10 cellular contexts compared by ENCODE assay signal in the genomic region with DNA sequence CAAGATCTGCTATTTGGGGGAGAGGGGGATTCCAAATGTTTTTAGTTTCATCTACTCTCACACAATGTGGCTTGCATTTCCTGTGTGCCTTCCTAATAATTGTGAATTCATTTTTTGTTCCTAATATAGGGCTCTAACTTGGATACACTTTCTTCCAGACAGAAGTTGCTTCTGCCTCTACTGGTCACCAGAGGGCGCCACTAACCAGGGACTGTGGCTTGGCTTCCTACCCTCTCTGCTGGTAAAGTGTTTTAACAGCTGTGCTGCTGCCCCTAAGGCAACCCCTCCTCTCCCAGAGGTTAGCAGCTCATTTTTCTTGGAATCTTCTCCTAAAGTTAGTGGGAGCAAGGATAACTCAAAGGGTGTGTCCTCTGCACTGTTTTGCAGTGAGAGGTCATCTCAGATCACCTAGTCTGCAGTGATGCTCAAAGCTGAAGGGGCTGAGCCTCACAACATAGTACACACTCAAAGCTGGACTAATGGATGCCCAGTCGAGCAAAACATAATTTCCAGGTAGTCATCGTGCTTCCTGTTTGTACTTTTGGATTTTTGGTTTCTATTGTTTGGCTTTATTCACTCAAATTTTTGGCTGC. TPM values are rescaled to one million over a fixed set of nuclear protein-coding genes. Genes with fewer than 3 reads are reported as not detected.
DNase-seq lines count a peak whose midpoint lies in the region; ATAC-seq and TF ChIP-seq lines count a peak whose summit lies in the region.
"Had no signal": no experiment of that assay in that cellular context is flagged by ENCODE, and none has a peak within 500 bp of the region (broad histone marks: within the 10 kb centered on the region; RNA-seq: fewer than 3 reads in every experiment).

No MANE protein-coding gene starts in this region.

- H3K36me3 ChIP-seq in Caco-2 (ENCODE audit: control insufficient read depth, insufficient read depth, low read length) (no peaks in the 10 kb centered on the region), vagina (no peaks in the 10 kb centered on the region)

- intact Hi-C loops in Caco-2 (cut with micrococcal nuclease; ENCODE audit: unreplicated experiment) (loop anchor here (1.0 kb wide), 1 partner anchor 187 kb away; no protein-coding TSS in a partner anchor), vagina (cut with DNase I) (no loop called here)

- CTCF ChIA-PET in Caco-2 (lab: Charles Lee) = interaction anchor here (0.7 to 1.0 kb wide), 2 partner anchors 37 to 188 kb away, joined by 3 to 5 read pairs; no protein-coding TSS in a partner anchor

- no peak overlapping the region for H3K4me3 Mint-ChIP-seq in Caco-2 (ENCODE audit: unreplicated experiment)
- H3K4me3 Mint-ChIP-seq in stimulated activated naive B cell treated with anti-CD40 and anti-IgM and Interleukin-4, amounts not matched to agents 10 μg/mL and 1 μg/mL and 100 μg/mL, for 72 hours = no peak overlapping the region
- H3K4me3 Mint-ChIP-seq: IgD-negative memory B cell had no signal

- no TSS peak for BruUV-seq in Caco-2 (replicated peaks; lab: Mats Ljungman, UMichigan)

- no peak overlapping the region for H3K4me3 ChIP-seq in Caco-2 (ENCODE audit: low read depth, low read length)
- no peak overlapping the region for H3K4me3 ChIP-seq in HFF-Myc (replicated peaks; ENCODE audit: low read depth, low read length)
- H3K4me3 ChIP-seq in vagina = no peak overlapping the region

- H3K27me3 Mint-ChIP-seq in Caco-2 (ENCODE audit: insufficient read depth, unreplicated experiment) = peaks cover 5% of the 10 kb centered on the region
- H3K27me3 Mint-ChIP-seq in stimulated activated naive B cell treated with anti-CD40 and anti-IgM and Interleukin-4, amounts not matched to agents 10 μg/mL and 1 μg/mL and 100 μg/mL, for 72 hours = peaks cover 8 to 34% of the 10 kb centered on the region in 2 donors

- no peaks in the 10 kb centered on the region for H3K36me3 Mint-ChIP-seq in Caco-2 (ENCODE audit: insufficient read depth, unreplicated experiment)
- H3K36me3 Mint-ChIP-seq in stimulated activated naive B cell treated with anti-CD40 and anti-IgM and Interleukin-4, amounts not matched to agents 10 μg/mL and 1 μg/mL and 100 μg/mL, for 72 hours = peaks cover 0 to 6% of the 10 kb centered on the region in 2 donors

- H3K4me1 ChIP-seq in Caco-2 (no peaks in the 10 kb centered on the region), vagina (no peaks in the 10 kb centered on the region)

- no peak overlapping the region for H3K27ac Mint-ChIP-seq in Caco-2 (ENCODE audit: unreplicated experiment)
- no peak overlapping the region for H3K27ac Mint-ChIP-seq in stimulated activated naive B cell treated with anti-CD40 and anti-IgM and Interleukin-4, amounts not matched to agents 10 μg/mL and 1 μg/mL and 100 μg/mL, for 72 hours
- H3K27ac Mint-ChIP-seq: IgD-negative memory B cell had no signal

- POLR2A ChIA-PET in Caco-2 (lab: Charles Lee) = no interaction called here

- TF ChIP-seq CTCF in Caco-2 (IDR thresholded peaks at IDR 0.05; ENCODE audit: insufficient read depth in 1 of 2, low read depth in 1 of 2, low read length in 1 of 2, severe bottlenecking in 1 of 2, unreplicated experiment in 1 of 2) (peak; percentile 60 to 63), HFF-Myc (IDR thresholded peaks at IDR 0.05; ENCODE audit: low read depth, low read length, missing control alignments) (peak; percentile 79), vagina (IDR thresholded peaks at IDR 0.05) (no peak)

- H3K9me3 Mint-ChIP-seq in Caco-2 (ENCODE audit: unreplicated experiment) = peaks cover 46% of the 10 kb centered on the region
- peaks cover 9 to 15% of the 10 kb centered on the region in 2 donors for H3K9me3 Mint-ChIP-seq in stimulated activated naive B cell treated with anti-CD40 and anti-IgM and Interleukin-4, amounts not matched to agents 10 μg/mL and 1 μg/mL and 100 μg/mL, for 72 hours

- H3K27ac ChIP-seq in vagina = no peak overlapping the region

- H3K4me1 Mint-ChIP-seq in Caco-2 (ENCODE audit: low read depth, unreplicated experiment) = no peaks in the 10 kb centered on the region
- no peaks in the 10 kb centered on the region for H3K4me1 Mint-ChIP-seq in stimulated activated naive B cell treated with anti-CD40 and anti-IgM and Interleukin-4, amounts not matched to agents 10 μg/mL and 1 μg/mL and 100 μg/mL, for 72 hours
- H3K4me1 Mint-ChIP-seq: IgD-negative memory B cell had no signal

- DNase-seq in Caco-2 (peak in 1 of 2 experiments; percentile 32), HFF-Myc (ENCODE audit: extremely low read depth, low read depth) (no peak), UCSD-AML1 (lab: John Stamatoyannopoulos, UW; ENCODE audit: unreplicated experiment) (peak; percentile 35), islet precursor cell (peak; percentile 67), NCI-H2107 (lab: John Stamatoyannopoulos, UW) (no peak), HPDE6-E6E7 (ENCODE audit: extremely low spot score) (no peak), vagina (ENCODE audit: extremely low spot score in 2 of 2) (no peak)
- no peak for DNase-seq in stimulated activated naive B cell treated with anti-CD40 and anti-IgM and Interleukin-4, amounts not matched to agents 10 μg/mL and 1 μg/mL and 100 μg/mL, for 72 hours
- DNase-seq: hypothalamus had no signal

- no peaks in the 10 kb centered on the region for H3K27me3 ChIP-seq in Caco-2 (replicated peaks; ENCODE audit: control insufficient read depth, insufficient read depth, low read length)
- H3K27me3 ChIP-seq in vagina = no peaks in the 10 kb centered on the region

- H3K9me3 ChIP-seq in Caco-2 = peaks cover 22% of the 10 kb centered on the region; the same call in 1 of the 2 replicates
- peaks cover 6% of the 10 kb centered on the region for H3K9me3 ChIP-seq in vagina

- TF ChIP-seq POLR2A in vagina (IDR thresholded peaks at IDR 0.05) = no peak

- ATAC-seq in stimulated activated naive B cell treated with anti-CD40 and anti-IgM and Interleukin-4, amounts not matched to agents 10 μg/mL and 1 μg/mL and 100 μg/mL, for 72 hours (replicated peaks) = no peak

RNA-seq across cellular contexts. Expression of gene PRSS54, which starts 5.0 kb away (rescaled TPM):
- total RNA-seq in Caco-2 (2022) (not detected in 2 replicates), vagina (not detected)

Comparison
In these comparisons a context has a peak if more than half of its experiments do, and no peak if none do; other contexts are left out.
1. DNase-seq: peak in UCSD-AML1 (single experiment) and islet precursor cell (single experiment); none in HFF-Myc (single experiment), stimulated activated naive B cell treated with anti-CD40 and anti-IgM and Interleukin-4, amounts not matched to agents 10 μg/mL and 1 μg/mL and 100 μg/mL, for 72 hours (single experiment), NCI-H2107 (single experiment), HPDE6-E6E7 (single experiment) and vagina (0 of 2).
2. CTCF ChIP-seq: peak in Caco-2 (2 of 2) and HFF-Myc (single experiment); none in vagina (0 of 3).